18 cellular contexts compared by ENCODE assay signal in the genomic region with DNA sequence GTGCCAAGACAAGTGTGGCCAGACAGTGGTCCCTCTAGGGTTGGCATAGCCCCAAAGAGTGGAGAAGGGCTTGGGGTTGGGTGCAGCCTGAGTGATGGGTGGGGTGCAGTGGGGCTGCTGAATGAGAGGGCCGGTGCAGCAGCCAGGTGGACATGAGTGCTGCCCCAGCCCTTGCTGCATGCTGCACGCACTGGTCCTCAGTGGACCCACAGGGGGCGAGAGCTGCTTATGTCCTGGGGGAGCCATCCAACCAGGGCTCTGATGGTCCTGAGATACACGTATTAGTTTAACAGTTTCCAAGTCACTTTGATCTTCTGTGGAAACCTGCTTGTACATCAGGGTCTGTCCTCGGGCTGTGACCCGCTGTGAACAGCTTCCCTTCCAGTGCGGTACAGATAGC. TPM values are rescaled to one million over a fixed set of nuclear protein-coding genes. Genes with fewer than 3 reads are reported as not detected.
"Had no signal": no experiment of that assay in that cellular context is flagged by ENCODE, and none has a peak within 500 bp of the region (broad histone marks: within the 10 kb centered on the region; RNA-seq: fewer than 3 reads in every experiment).

No MANE protein-coding gene starts in this region.

- H3K4me1 ChIP-seq: colonic mucosa had no signal

- H3K4me3 ChIP-seq: colonic mucosa, pancreas, smooth muscle cell had no signal

- H3K36me3 ChIP-seq: colonic mucosa, pancreas had no signal

- ATAC-seq: activated CD8-positive, alpha-beta memory T cell treated with anti-CD3 and anti-CD28 coated beads, Interleukin-2, amount 10 ng/mL, durations not matched to agents 7 days and 5 days; activated naive CD4-positive, alpha-beta T cell treated with anti-CD3 and anti-CD28 coated beads, Interleukin-2, amount 50 U/mL, for 72 hours; stimulated activated naive B cell treated with anti-CD40 and anti-IgM and Interleukin-4, amounts not matched to agents 10 μg/mL and 1 μg/mL and 100 μg/mL, for 72 hours had no signal

- DNase-seq: activated CD4-positive, alpha-beta T cell treated with anti-CD3 and anti-CD28 coated beads, Interleukin-2, amount 50 U/mL, for 48 hours; activated CD4-positive, CD25-positive, alpha-beta regulatory T cell treated with anti-CD3 and anti-CD28 coated beads, Interleukin-2, amount 50 U/mL, for 72 hours; activated CD8-positive, alpha-beta memory T cell treated with anti-CD3 and anti-CD28 coated beads, Interleukin-2, amount 10 ng/mL, durations not matched to agents 7 days and 5 days; activated effector memory CD4-positive, alpha-beta T cell treated with anti-CD3 and anti-CD28 coated beads, Interleukin-2, amount 50 U/mL, for 16 hours; activated T-cell treated with anti-CD3 and anti-CD28 coated beads, Interleukin-2, amount 50 U/mL, for 24 hours; amniotic stem cell; colonic mucosa; effector memory CD4-positive, alpha-beta T cell; SIG-M5; stimulated activated naive B cell treated with anti-CD40 and anti-IgM and Interleukin-4, amounts not matched to agents 10 μg/mL and 1 μg/mL and 100 μg/mL, for 72 hours had no signal

- H3K27me3 ChIP-seq: colonic mucosa, pancreas had no signal

- H3K4me2 ChIP-seq: smooth muscle cell had no signal

- H3K9me3 ChIP-seq: colonic mucosa, pancreas had no signal

- H3K27ac ChIP-seq: colonic mucosa had no signal

RNA-seq across cellular contexts. Expression of gene ACR, which starts 23.9 kb away (rescaled TPM):
- total RNA-seq: activated CD8-positive, alpha-beta memory T cell treated with anti-CD3 and anti-CD28 coated beads, Interleukin-2, amount 10 ng/mL, durations not matched to agents 7 days and 5 days; activated naive CD4-positive, alpha-beta T cell treated with anti-CD3 and anti-CD28 coated beads, Interleukin-2, amount 50 U/mL, for 72 hours; bronchial epithelial cell; epithelial cell of proximal tubule; myocyte; neural crest cell; renal cortical epithelial cell had no signal
- polyA plus RNA-seq: smooth muscle cell had no signal
